In the genomic region with DNA sequence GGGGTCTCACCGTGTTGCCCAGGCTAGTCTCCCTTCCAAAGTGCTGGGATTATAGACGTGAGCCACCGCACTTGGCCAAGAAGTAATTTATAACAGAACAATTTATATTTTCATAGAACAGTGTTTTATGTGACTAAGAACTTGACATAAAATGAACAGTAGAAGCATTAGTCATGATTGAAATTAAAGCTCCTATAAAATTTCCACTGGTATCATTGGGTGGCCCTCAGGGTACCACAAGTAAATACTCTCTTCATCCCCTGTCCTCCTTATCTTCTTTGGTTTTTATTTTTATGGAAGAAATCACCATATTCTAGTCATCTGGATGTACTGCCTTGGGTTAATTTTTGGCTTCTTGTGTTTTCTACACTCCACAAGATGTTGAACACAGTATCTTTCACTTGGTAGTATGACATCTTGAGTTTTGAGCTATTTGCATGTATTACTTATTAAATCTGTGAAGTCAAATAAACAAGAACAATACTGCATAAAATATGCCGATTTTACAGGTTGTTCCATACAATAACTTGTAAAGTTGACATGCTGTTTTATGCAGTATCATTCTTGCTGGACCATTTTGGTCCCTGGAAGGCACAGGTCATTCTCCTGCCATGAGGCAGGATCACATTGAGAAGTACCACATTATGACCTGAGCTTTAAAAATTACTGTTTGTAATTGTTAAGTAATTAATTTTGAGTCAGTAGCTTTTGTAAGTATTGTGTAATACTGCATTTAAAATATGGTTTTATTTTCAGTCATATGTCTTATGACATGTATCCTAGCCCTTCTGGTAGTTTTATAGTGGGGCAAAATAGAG, we compare ENCODE assay signal across 19 cellular contexts. TPM values are rescaled to one million over a fixed set of nuclear protein-coding genes. Genes with fewer than 3 reads are reported as not detected.
DNase-seq lines count a peak whose midpoint lies in the region; ATAC-seq and TF ChIP-seq lines count a peak whose summit lies in the region.
"Had no signal": no experiment of that assay in that cellular context is flagged by ENCODE, and none has a peak within 500 bp of the region (broad histone marks: within the 10 kb centered on the region; RNA-seq: fewer than 3 reads in every experiment).

No MANE protein-coding gene starts in this region.

- H3K9ac ChIP-seq in Karpas-422 (ENCODE audit: low read length), result no peak overlapping the region
- H3K9ac ChIP-seq: neural progenitor cell had no signal

- TF ChIP-seq CTCF in chondrocyte (IDR thresholded peaks at IDR 0.05), result no peak
- no peak for TF ChIP-seq CTCF in esophagus muscularis mucosa (IDR thresholded peaks at IDR 0.05)

- H3K4me1 Mint-ChIP-seq in chondrocyte (ENCODE audit: low read depth), result peaks cover 17% of the 10 kb centered on the region
- H3K4me1 Mint-ChIP-seq: neural progenitor cell had no signal

- no peaks in the 10 kb centered on the region for H3K9me3 Mint-ChIP-seq in chondrocyte (ENCODE audit: low read depth)

- no peak overlapping the region for H2AFZ ChIP-seq in Karpas-422 (ENCODE audit: low read length)
- H2AFZ ChIP-seq: neural progenitor cell had no signal

- peak; percentile 3 for ATAC-seq in GM18873 (IDR thresholded peaks at IDR 0.05; ENCODE audit: low FRiP score, unreplicated experiment)
- no peak for ATAC-seq in GM19035 (IDR thresholded peaks at IDR 0.05; ENCODE audit: unreplicated experiment)
- ATAC-seq: upper lobe of right lung had no signal

- H3K36me3 ChIP-seq in Karpas-422 (ENCODE audit: insufficient read depth, low read length), result peaks cover 21% of the 10 kb centered on the region; the same call in 1 of the 2 replicates
- no peaks in the 10 kb centered on the region for H3K36me3 ChIP-seq in esophagus muscularis mucosa
- H3K36me3 ChIP-seq: brain microvascular endothelial cell, sigmoid colon, upper lobe of right lung had no signal

- no peak overlapping the region for H3K4me3 Mint-ChIP-seq in chondrocyte (ENCODE audit: unreplicated experiment)
- H3K4me3 Mint-ChIP-seq: neural progenitor cell; stimulated activated naive B cell treated with anti-CD40 and anti-IgM and Interleukin-4, amounts not matched to agents 10 μg/mL and 1 μg/mL and 100 μg/mL, for 72 hours had no signal

- H3K27me3 Mint-ChIP-seq in chondrocyte (ENCODE audit: low read depth), result no peaks in the 10 kb centered on the region
- H3K27me3 Mint-ChIP-seq: stimulated activated naive B cell treated with anti-CD40 and anti-IgM and Interleukin-4, amounts not matched to agents 10 μg/mL and 1 μg/mL and 100 μg/mL, for 72 hours had no signal

- peak overlapping the region; percentile 3 for H3K4me2 ChIP-seq in Karpas-422 (ENCODE audit: low read depth, low read length, poor library complexity, severe bottlenecking)
- H3K4me2 ChIP-seq: neural progenitor cell had no signal

- H3K36me3 Mint-ChIP-seq in chondrocyte (ENCODE audit: low read depth), result peaks cover 3% of the 10 kb centered on the region

- DNase-seq in NOMO-1 treated with DMSO at 0.1 percent for 48 hours (lab: John Stamatoyannopoulos, UW; ENCODE audit: unreplicated experiment) (peak; percentile 58), NOMO-1 treated with dmso at 0.1 percent for 144 hours (lab: John Stamatoyannopoulos, UW; ENCODE audit: unreplicated experiment) (no peak), Karpas-422 (no peak), chondrocyte (ENCODE audit: low spot score) (no peak), HuH-7.5 (ENCODE audit: low spot score) (no peak), esophagus muscularis mucosa (ENCODE audit: extremely low spot score) (no peak)
- DNase-seq: 8988T; activated effector memory CD4-positive, alpha-beta T cell treated with Interleukin-2 at 50 U/mL for 16 hours; effector CD8-positive, alpha-beta T cell; NCI-H1436 treated with DMSO at 0.1 percent for 48 hours; sigmoid colon; stimulated activated CD4-positive, alpha-beta T cell treated with anti-CD3 and anti-CD28 coated beads, Interleukin-4, amount 100 ng/mL, for 4 hours; stimulated activated naive B cell treated with anti-CD40 and anti-IgM and Interleukin-4, amounts not matched to agents 10 μg/mL and 1 μg/mL and 100 μg/mL, for 72 hours; SW 1271; upper lobe of right lung had no signal

- intact Hi-C loops in esophagus muscularis mucosa (cut with DNase I), result no loop called here

- peaks cover 23% of the 10 kb centered on the region for H4K20me1 ChIP-seq in Karpas-422 (ENCODE audit: insufficient read depth, low read depth, low read length)

- WGBS in esophagus muscularis mucosa, result 85% methylated on average over 4 of the region's 4 CpGs

- peaks cover 98% of the 10 kb centered on the region for H3K79me2 ChIP-seq in Karpas-422 (ENCODE audit: low read length)

- no peaks in the 10 kb centered on the region for H3K9me2 ChIP-seq in Karpas-422 (replicated peaks; ENCODE audit: insufficient read depth, low read length)

- H3K4me3 ChIP-seq in Karpas-422 (ENCODE audit: low read length) (no peak overlapping the region), esophagus muscularis mucosa (no peak overlapping the region)
- H3K4me3 ChIP-seq: neural progenitor cell, sigmoid colon, upper lobe of right lung had no signal

- H3K27ac ChIP-seq in Karpas-422 (ENCODE audit: low read length), result peak overlapping the region; percentile 29
- H3K27ac ChIP-seq in esophagus muscularis mucosa (replicated peaks in 1 of 4), result no peak overlapping the region
- H3K27ac ChIP-seq: brain microvascular endothelial cell, neural progenitor cell, sigmoid colon, upper lobe of right lung had no signal

- H3K27me3 ChIP-seq in Karpas-422 (ENCODE audit: low read length) (no peaks in the 10 kb centered on the region), esophagus muscularis mucosa (no peaks in the 10 kb centered on the region)
- H3K27me3 ChIP-seq: brain microvascular endothelial cell, neural progenitor cell, sigmoid colon, upper lobe of right lung had no signal

- TF ChIP-seq EP300 in esophagus muscularis mucosa (IDR thresholded peaks at IDR 0.05), result no peak

- no peak for TF ChIP-seq POLR2A in esophagus muscularis mucosa (IDR thresholded peaks at IDR 0.05; ENCODE audit: low read depth)

- H3K9me3 ChIP-seq in Karpas-422 (ENCODE audit: low read length) (no peaks in the 10 kb centered on the region), esophagus muscularis mucosa (no peaks in the 10 kb centered on the region)
- H3K9me3 ChIP-seq: sigmoid colon, upper lobe of right lung had no signal

- H3K27ac Mint-ChIP-seq in chondrocyte (ENCODE audit: unreplicated experiment), result peak overlapping the region; percentile 36
- H3K27ac Mint-ChIP-seq: neural progenitor cell; stimulated activated naive B cell treated with anti-CD40 and anti-IgM and Interleukin-4, amounts not matched to agents 10 μg/mL and 1 μg/mL and 100 μg/mL, for 72 hours had no signal

- H3K4me1 ChIP-seq in Karpas-422 (ENCODE audit: low read length) (peaks cover 75% of the 10 kb centered on the region), esophagus muscularis mucosa (no peaks in the 10 kb centered on the region)
- H3K4me1 ChIP-seq: neural progenitor cell, sigmoid colon, upper lobe of right lung had no signal

RNA-seq across cellular contexts. Expression of gene LMNB1, which starts 24.4 kb away (rescaled TPM):
- total RNA-seq in Karpas-422 (2014; rRNA removed; shearing (Covaris generic); ENCODE audit: low replicate concordance), result 49.8 and 94.5 TPM in 2 replicates
- total RNA-seq in chondrocyte (10.8 to 19.2 TPM (median 14.2 TPM) in 3 replicates), esophagus muscularis mucosa (10 to 100 TPM in 1 of 4 donors, 1 to 10 TPM in 3; 1.4 to 17.7 (median 2.4) TPM)
